In the genomic region with DNA sequence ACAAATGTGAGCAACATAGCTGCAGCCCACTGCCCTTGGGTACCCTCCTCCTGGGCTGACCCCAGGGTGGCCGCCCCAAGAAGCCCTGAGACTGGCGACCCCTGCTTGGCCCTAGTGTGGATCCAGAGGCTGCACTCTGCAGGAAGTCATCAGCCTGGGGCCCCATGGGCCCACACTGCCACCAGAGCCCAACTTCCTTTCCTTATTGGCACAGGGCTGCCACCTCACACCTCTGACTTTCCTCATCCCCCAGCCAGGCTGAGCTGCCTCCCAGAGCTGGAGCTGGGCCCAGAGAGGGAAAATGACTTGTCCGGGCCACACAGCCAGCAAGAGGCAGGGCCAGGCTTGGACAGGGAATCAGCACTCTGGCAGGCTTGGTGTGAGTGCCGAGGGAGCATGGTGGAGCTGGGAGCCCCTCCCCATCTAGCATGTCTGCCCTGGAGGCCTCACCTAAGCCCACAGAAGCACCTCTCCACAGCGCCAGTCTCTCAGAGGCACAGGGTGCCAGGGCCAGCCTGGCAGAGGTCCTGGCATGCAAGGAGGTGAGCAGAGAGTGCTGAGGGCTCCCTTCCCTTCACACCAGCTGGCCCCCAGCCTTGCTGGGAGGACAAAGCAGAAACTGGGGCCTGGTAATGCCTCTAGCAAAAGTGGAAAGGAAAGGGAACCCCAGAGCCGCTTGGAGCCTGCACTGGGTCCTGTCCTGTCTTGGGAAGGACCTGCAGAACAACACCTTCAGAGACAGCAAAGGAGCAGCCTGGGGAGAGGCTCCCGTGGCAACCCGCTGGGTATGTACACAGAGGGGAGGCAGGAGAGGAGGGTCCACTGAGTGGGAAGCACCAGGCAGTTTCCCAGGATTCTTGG, we compare ENCODE assay signal across 13 cellular contexts. TPM values are rescaled to one million over a fixed set of nuclear protein-coding genes. Genes with fewer than 3 reads are reported as not detected.
DNase-seq lines count a peak whose midpoint lies in the region; ATAC-seq lines count a peak whose summit lies in the region.
"Had no signal": no experiment of that assay in that cellular context is flagged by ENCODE, and none has a peak within 500 bp of the region (broad histone marks: within the 10 kb centered on the region; RNA-seq: fewer than 3 reads in every experiment).

No MANE protein-coding gene starts in this region.

- no peaks in the 10 kb centered on the region for H3K4me1 ChIP-seq in endocrine pancreas (ENCODE audit: control insufficient read depth, insufficient read depth, low read length)
- H3K4me1 ChIP-seq in neuronal stem cell (ENCODE audit: control insufficient read depth in 2 of 2, insufficient read depth in 1 of 2, low read depth in 1 of 2, low read length in 2 of 2): peaks cover 5 to 24% of the 10 kb centered on the region in 2 donors
- peaks cover 9% of the 10 kb centered on the region for H3K4me1 ChIP-seq in SJCRH30

- ATAC-seq in HG02870 (IDR thresholded peaks at IDR 0.05; ENCODE audit: unreplicated experiment): no peak
- ATAC-seq: gastrocnemius medialis; stimulated activated naive CD8-positive, alpha-beta T cell treated with anti-CD3 and anti-CD28 coated beads, Interleukin-15, amount 100 ng/mL, for 72 hours had no signal

- H2BK12ac ChIP-seq in neuronal stem cell (ENCODE audit: low read length): no peak overlapping the region

- H3K36me3 ChIP-seq in endocrine pancreas (ENCODE audit: control insufficient read depth, insufficient read depth, low read length): no peaks in the 10 kb centered on the region
- no peaks in the 10 kb centered on the region for H3K36me3 ChIP-seq in neuronal stem cell (replicated peaks in 1 of 2; ENCODE audit: control insufficient read depth in 2 of 2, insufficient read depth in 2 of 2, low read length in 2 of 2)
- no peaks in the 10 kb centered on the region for H3K36me3 ChIP-seq in SJCRH30
- H3K36me3 ChIP-seq: gastrocnemius medialis, ovary had no signal

- H3K9me3 ChIP-seq in endocrine pancreas (ENCODE audit: control insufficient read depth, low read length): no peaks in the 10 kb centered on the region
- no peaks in the 10 kb centered on the region for H3K9me3 ChIP-seq in neuronal stem cell (replicated peaks in 1 of 2; ENCODE audit: control insufficient read depth in 2 of 2, insufficient read depth in 1 of 2, low read depth in 1 of 2, low read length in 2 of 2)
- H3K9me3 ChIP-seq in SJCRH30 (replicated peaks): no peaks in the 10 kb centered on the region
- H3K9me3 ChIP-seq: gastrocnemius medialis, ovary had no signal

- no peak overlapping the region for H4K91ac ChIP-seq in neuronal stem cell (ENCODE audit: low read depth, low read length, poor library complexity)

- no peak overlapping the region for H3K14ac ChIP-seq in neuronal stem cell (ENCODE audit: low read length)

- H3K9ac ChIP-seq in endocrine pancreas (ENCODE audit: control insufficient read depth, insufficient read depth, low read length) (peak overlapping the region; percentile 52), neuronal stem cell (ENCODE audit: low read depth, low read length, poor library complexity) (no peak overlapping the region)

- no peak overlapping the region for H2BK5ac ChIP-seq in neuronal stem cell (ENCODE audit: low read length)

- no peak overlapping the region for H4K8ac ChIP-seq in neuronal stem cell (ENCODE audit: low read depth, low read length)

- H2AK5ac ChIP-seq in neuronal stem cell (ENCODE audit: low read depth, low read length): peak overlapping the region; percentile 74

- H3K4me2 ChIP-seq in neuronal stem cell (ENCODE audit: insufficient read depth, low read length, poor library complexity, severe bottlenecking): no peak overlapping the region

- H3K27me3 ChIP-seq in endocrine pancreas (ENCODE audit: control insufficient read depth, insufficient read depth, low read length): no peaks in the 10 kb centered on the region
- H3K27me3 ChIP-seq in neuronal stem cell (ENCODE audit: control insufficient read depth in 3 of 3, insufficient read depth in 3 of 3, low read depth in 1 of 3, low read length in 3 of 3): peaks cover 0 to 90% (median 32%) of the 10 kb centered on the region in 3 experiments
- H3K27me3 ChIP-seq in SJCRH30: no peaks in the 10 kb centered on the region
- H3K27me3 ChIP-seq: ovary had no signal

- DNase-seq in DMS79 treated with DMSO at 0.1 percent for 48 hours (lab: John Stamatoyannopoulos, UW) (peak; percentile 16), DMS79 (lab: John Stamatoyannopoulos, UW) (no peak), NCI-H1092 (lab: John Stamatoyannopoulos, UW) (peak; percentile 52), neuronal stem cell (ENCODE audit: low spot score) (no peak), COLO668 (lab: John Stamatoyannopoulos, UW; ENCODE audit: unreplicated experiment) (no peak), SJCRH30 (no peak)
- DNase-seq: gastrocnemius medialis; stimulated activated CD4-positive, alpha-beta T cell treated with anti-CD3 and anti-CD28 coated beads, Interleukin-2, amount 100 ng/mL, for 48 hours; stimulated activated naive CD8-positive, alpha-beta T cell treated with anti-CD3 and anti-CD28 coated beads, Interleukin-15, amount 100 ng/mL, for 72 hours had no signal

- no peak overlapping the region for H2AFZ ChIP-seq in neuronal stem cell (ENCODE audit: low read length)

- H3K27ac ChIP-seq in neuronal stem cell (replicated peaks; ENCODE audit: low read length) (no peak overlapping the region), SJCRH30 (no peak overlapping the region)
- H3K27ac ChIP-seq: 22Rv1, gastrocnemius medialis, ovary had no signal

- H3K18ac ChIP-seq in neuronal stem cell (ENCODE audit: low read length): no peak overlapping the region

- H3K79me1 ChIP-seq in neuronal stem cell (ENCODE audit: low read depth, low read length): no peaks in the 10 kb centered on the region

- no peak overlapping the region for H2BK15ac ChIP-seq in neuronal stem cell (ENCODE audit: low read length)

- no peak overlapping the region for H3K4ac ChIP-seq in neuronal stem cell (ENCODE audit: low read length)

- no peak overlapping the region for H3K4me3 ChIP-seq in endocrine pancreas (ENCODE audit: control insufficient read depth, insufficient read depth, low read length)
- H3K4me3 ChIP-seq in neuronal stem cell (ENCODE audit: low read length in 2 of 2): no peak overlapping the region
- H3K4me3 ChIP-seq in SJCRH30: no peak overlapping the region
- H3K4me3 ChIP-seq: gastrocnemius medialis, ovary had no signal

- no CpG with 5 or more reads among the region's 8 CpGs for WGBS in neuronal stem cell (ENCODE audit: extremely low coverage in 2 of 2, insufficient read length in 2 of 2, insufficient replicate concordance in 1 of 2), 2 donors

- H3K23ac ChIP-seq in neuronal stem cell (ENCODE audit: low read depth, low read length, poor library complexity): peak overlapping the region; percentile 3

- H2BK120ac ChIP-seq in neuronal stem cell (ENCODE audit: low read depth, low read length): no peak overlapping the region

RNA-seq across cellular contexts. Expression of gene RAP1GAP, which starts 3.2 kb away (rescaled TPM):
- 3.2 TPM for polyA plus RNA-seq in neuronal stem cell (2013, experiment 1 of 2)
- 3.1 TPM for polyA plus RNA-seq in neuronal stem cell (2013, experiment 2 of 2)
- total RNA-seq in SJCRH30 (2014; rRNA removed; shearing (Covaris generic)): 5.2 and 8.4 TPM in 2 replicates

Comparison
In these comparisons a context has a peak if more than half of its experiments do, and no peak if none do; other contexts are left out.
1. DNase-seq: peak in DMS79 treated with DMSO at 0.1 percent for 48 hours (single experiment) and NCI-H1092 (single experiment); none in DMS79 (single experiment), neuronal stem cell (single experiment), COLO668 (single experiment) and SJCRH30 (0 of 2).